In the genomic region with DNA sequence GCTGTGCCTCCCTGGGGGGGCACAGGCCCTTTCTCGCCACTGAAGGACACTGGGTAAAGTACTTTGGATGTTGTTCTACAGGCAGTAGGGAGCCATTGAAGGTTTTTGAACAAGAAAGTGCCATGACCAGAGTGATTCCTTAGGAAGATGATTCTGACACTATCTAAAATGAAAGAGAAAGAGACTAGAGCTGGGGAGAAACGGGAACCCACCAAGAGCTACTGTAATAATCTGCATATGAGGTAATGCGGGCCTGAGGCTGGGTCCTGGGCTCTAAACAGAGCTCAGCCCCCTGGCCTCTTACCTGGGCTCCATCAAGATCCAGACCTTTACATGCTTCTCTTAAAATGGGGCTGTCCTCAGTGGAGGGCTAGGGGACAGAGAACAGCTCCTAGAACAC, we compare ENCODE assay signal across 17 cellular contexts. TPM values are rescaled to one million over a fixed set of nuclear protein-coding genes. Genes with fewer than 3 reads are reported as not detected.
DNase-seq lines count a peak whose midpoint lies in the region; ATAC-seq, FAIRE-seq and TF ChIP-seq lines count a peak whose summit lies in the region.
"Had no signal": no experiment of that assay in that cellular context is flagged by ENCODE, and none has a peak within 500 bp of the region (broad histone marks: within the 10 kb centered on the region; RNA-seq: fewer than 3 reads in every experiment).

No MANE protein-coding gene starts in this region.

- H3K27me3 Mint-ChIP-seq in CD14-positive monocyte (ENCODE audit: low read depth in 3 of 3) (peaks cover 0 to 2% (median 1%) of the 10 kb centered on the region in 3 donors), natural killer cell (ENCODE audit: low read depth in 2 of 2) (no peaks in the 10 kb centered on the region)
- H3K27me3 Mint-ChIP-seq: CD4-positive, alpha-beta T cell had no signal

- POLR2A ChIA-PET in K562 (lab: Yijun Ruan, JAX) = interaction anchor here (0.9 to 1.9 kb wide), 3 partner anchors 12 to 38 kb away, joined by 4 to 7 read pairs (median 5); no protein-coding TSS in a partner anchor

- peaks cover 7% of the 10 kb centered on the region for H3K4me1 Mint-ChIP-seq in CD14-positive monocyte
- H3K4me1 Mint-ChIP-seq in natural killer cell = peaks cover 0 to 4% of the 10 kb centered on the region in 2 donors

- H3K9me3 Mint-ChIP-seq in CD14-positive monocyte = peaks cover 0 to 4% (median 3%) of the 10 kb centered on the region in 7 donors
- H3K9me3 Mint-ChIP-seq in natural killer cell = no peaks in the 10 kb centered on the region
- H3K9me3 Mint-ChIP-seq: CD4-positive, alpha-beta T cell had no signal

- intact Hi-C loops in CD14-positive monocyte (cut with micrococcal nuclease) (no loop called here), K562 (cut with micrococcal nuclease) (no loop called here), natural killer cell (cut with micrococcal nuclease) (no loop called here)

- no peak for TF ChIP-seq EP300 in K562 (IDR thresholded peaks at IDR 0.05; ENCODE audit: low read length)

- no peak overlapping the region for H3K27ac ChIP-seq in K562 (ENCODE audit: extremely low read depth, low read depth, low read length)
- H3K27ac ChIP-seq: BLaER1 treated with 17β-estradiol and CSF1 and Interleukin-3, amounts not matched to agents 10 nM and 100 nM; GM23248 had no signal

- H3K9ac ChIP-seq in K562 (ENCODE audit: insufficient read depth in 1 of 2, low read depth in 2 of 2, low read length in 2 of 2) = no peak overlapping the region
- H3K9ac ChIP-seq: BLaER1 treated with 17β-estradiol and CSF1 and Interleukin-3, amounts not matched to agents 10 nM and 100 nM; GM23248 had no signal

- CTCF ChIA-PET in K562 (lab: Yijun Ruan, JAX; ENCODE audit: low intra/inter-chr PET ratio) = no interaction called here

- in situ Hi-C loops in K562 (cut with MboI) = no loop called here

- FAIRE-seq in K562 (lab: Jason Lieb, UNC) = no peak
- FAIRE-seq: H54 had no signal

- no peak for DNase-seq in CD14-positive monocyte (ENCODE audit: low spot score)
- DNase-seq in K562 (ENCODE audit: extremely low read depth in 1 of 4, low spot score in 3 of 4) = no peak
- DNase-seq in omental fat pad (ENCODE audit: low spot score) = no peak
- DNase-seq in COR-L47 (lab: John Stamatoyannopoulos, UW) = no peak
- no peak for DNase-seq in natural killer cell
- DNase-seq in anterior cingulate cortex (lab: John Stamatoyannopoulos, UW) = no peak
- DNase-seq in OCI-M1 (lab: John Stamatoyannopoulos, UW) = no peak
- DNase-seq: ACHN; CD4-positive, alpha-beta T cell; GF-D8; GM23248; IMR-90 had no signal

- TF ChIP-seq POLR2A in K562 (conservative IDR thresholded peaks at IDR 0.05) = no peak

- H3K4me3 Mint-ChIP-seq in CD14-positive monocyte = no peak overlapping the region
- H3K4me3 Mint-ChIP-seq in natural killer cell = no peak overlapping the region
- H3K4me3 Mint-ChIP-seq: CD4-positive, alpha-beta T cell had no signal

- peak overlapping the region in 6 of 7 donors; percentile 1 to 86 (median 56) for H3K27ac Mint-ChIP-seq in CD14-positive monocyte
- H3K27ac Mint-ChIP-seq in natural killer cell = no peak overlapping the region
- H3K27ac Mint-ChIP-seq: CD4-positive, alpha-beta T cell had no signal

- H3K36me3 Mint-ChIP-seq in CD14-positive monocyte (no peaks in the 10 kb centered on the region), natural killer cell (no peaks in the 10 kb centered on the region)

- no peaks in the 10 kb centered on the region for H3K36me3 ChIP-seq in K562 (ENCODE audit: control insufficient read depth, insufficient read depth, low read length)
- H3K36me3 ChIP-seq: BLaER1 treated with 17β-estradiol and CSF1 and Interleukin-3, amounts not matched to agents 10 nM and 100 nM had no signal

- no peak overlapping the region for H3K4me3 ChIP-seq in K562
- H3K4me3 ChIP-seq: BLaER1 treated with 17β-estradiol and CSF1 and Interleukin-3, amounts not matched to agents 10 nM and 100 nM; GM23248 had no signal

- no peaks in the 10 kb centered on the region for H4K20me1 ChIP-seq in K562 (replicated peaks; ENCODE audit: control insufficient read depth, insufficient read depth, low read length)
- H4K20me1 ChIP-seq: BLaER1 treated with 17β-estradiol and CSF1 and Interleukin-3, amounts not matched to agents 10 nM and 100 nM had no signal

- H3K9me3 ChIP-seq in K562 (replicated peaks; ENCODE audit: control insufficient read depth, insufficient read depth, low read depth, low read length) = peaks cover 2% of the 10 kb centered on the region; the same call in 1 of the 2 replicates
- H3K9me3 ChIP-seq: BLaER1 treated with 17β-estradiol and CSF1 and Interleukin-3, amounts not matched to agents 10 nM and 100 nM had no signal

- TF ChIP-seq RAD21 in K562 (CRISPR knock-in tag; conservative IDR thresholded peaks at IDR 0.05 in 1 of 2, IDR thresholded peaks at IDR 0.05 in 1 of 2) = no peak

- H3K4me2 ChIP-seq in K562 (ENCODE audit: insufficient read depth, low read length) = no peak overlapping the region
- H3K4me2 ChIP-seq: BLaER1 treated with 17β-estradiol and CSF1 and Interleukin-3, amounts not matched to agents 10 nM and 100 nM had no signal

- peak overlapping the region; percentile 38; the same call in 1 of the 2 replicates for H2AFZ ChIP-seq in K562 (ENCODE audit: low read depth, low read length)
- H2AFZ ChIP-seq: GM23248 had no signal

- H3K9me1 ChIP-seq in K562 (ENCODE audit: control insufficient read depth, insufficient read depth, low read length) = no peaks in the 10 kb centered on the region

- H3K4me1 ChIP-seq in K562 (replicated peaks in 1 of 2; ENCODE audit: control insufficient read depth in 2 of 2, insufficient read depth in 2 of 2, low read length in 2 of 2) = peaks cover 3 to 4% of the 10 kb centered on the region in 2 experiments; a peak in 3 of 5 replicates

- ATAC-seq in GM19324 (IDR thresholded peaks at IDR 0.05; ENCODE audit: low FRiP score, unreplicated experiment) (peak; percentile 51), K562 (no peak), omental fat pad (ENCODE audit: low FRiP score) (peak; percentile 6), natural killer cell (no peak)
- ATAC-seq: HCT116 had no signal

- H3K79me2 ChIP-seq in K562 (ENCODE audit: control insufficient read depth, insufficient read depth, low read length) = no peaks in the 10 kb centered on the region

- no peak for TF ChIP-seq CTCF in CD14-positive monocyte (IDR thresholded peaks at IDR 0.05)
- no peak for TF ChIP-seq CTCF in K562 (IDR thresholded peaks at IDR 0.05 in 2 of 3, conservative IDR thresholded peaks at IDR 0.05 in 1 of 3; ENCODE audit: insufficient read depth in 2 of 3, low read depth in 1 of 3, low read length in 3 of 3)
- TF ChIP-seq CTCF in omental fat pad (IDR thresholded peaks at IDR 0.05) = no peak
- no peak for TF ChIP-seq CTCF in natural killer cell (IDR thresholded peaks at IDR 0.05)

- WGBS in K562 (ENCODE audit: insufficient coverage, low coverage, missing lambda C conversion rate) = 58% methylated on average over 3 of the region's 3 CpGs

- BruUV-seq in K562 (replicated peaks; lab: Mats Ljungman, UMichigan) = no TSS peak

- H3K27me3 ChIP-seq in K562 (ENCODE audit: control insufficient read depth in 2 of 2, insufficient read depth in 2 of 2, low read length in 2 of 2) = no peaks in the 10 kb centered on the region
- H3K27me3 ChIP-seq: BLaER1 treated with 17β-estradiol and CSF1 and Interleukin-3, amounts not matched to agents 10 nM and 100 nM had no signal

RNA-seq across cellular contexts. Expression of a gene that starts 24.9 kb away (rescaled TPM):
- polyA plus RNA-seq in CD14-positive monocyte (under 1 TPM in 1 of 2 donors, not detected in 1; 0.07 TPM), K562 (2011; rRNA removed) (not detected in 2 replicates), K562 (2014; fragmentation: Illumina TruSeq; extraction: Trizol) (0.07 TPM in 1 of 2 replicates, not detected in the other), K562 (2014; fragmentation: Nextera tagmentation; extraction: Ambion mirVana) (under 1 TPM; 0.01 TPM), K562 (2014; rRNA removed) (0.04 and 0.08 TPM in 2 replicates)
- total RNA-seq in K562 (2011; cell fraction: chromatin; rRNA removed; ENCODE audit: low replicate concordance) = not detected in 2 replicates
- total RNA-seq in K562 (2011; cell fraction: nucleolus; rRNA removed) = 0.17 TPM in 1 of 2 replicates, not detected in the other
- total RNA-seq in K562 (2011; cell fraction: nucleoplasm; rRNA removed) = not detected in 2 replicates
- total RNA-seq in K562 (2014; rRNA removed) (not detected in 2 replicates), K562 (2014; rRNA removed; fragmentation: Illumina TruSeq; extraction: Trizol) (0.04 TPM in 1 of 2 replicates, not detected in the other), K562 (2015; rRNA removed; fragmentation: Illumina TruSeq; extraction: Trizol) (0.08 TPM in 1 of 2 replicates, not detected in the other), K562 (2021) (0.04 TPM in 1 of 2 replicates, not detected in the other), omental fat pad (under 1 TPM in 2 of 4 donors, not detected in 2; 0.12 to 0.46 TPM), natural killer cell (under 1 TPM; 0.14 to 0.16 (median 0.15) TPM)
- polyA plus RNA-seq in K562 (2011; cell fraction: cytosol; rRNA removed) = not detected in 2 replicates
- 0.07 TPM in 1 of 2 replicates, not detected in the other for polyA plus RNA-seq in K562 (2011; cell fraction: nucleus; rRNA removed)
- polyA plus RNA-seq in K562 (2012) = 0.04 TPM in 1 of 2 replicates, not detected in the other
- 0.06 TPM in 1 of 2 replicates, not detected in the other for polyA minus RNA-seq in K562 (2011; rRNA and poly(A)+ RNA removed)
- polyA minus RNA-seq in K562 (2011; cell fraction: cytosol; rRNA and poly(A)+ RNA removed) = not detected in 2 replicates
- not detected in 2 replicates for polyA minus RNA-seq in K562 (2011; cell fraction: nucleus; rRNA and poly(A)+ RNA removed)
- total RNA-seq: A172, GM23248, IMR-90 had no signal
- polyA plus RNA-seq: GM23248, IMR-90 had no signal

RNA-seq across cellular contexts. Expression of a gene that starts 50.0 kb away (rescaled TPM):
- polyA plus RNA-seq in CD14-positive monocyte (100 to 1,000 TPM; 187 to 206 TPM), K562 (2011; rRNA removed) (74.7 and 111 TPM in 2 replicates), K562 (2014; fragmentation: Illumina TruSeq; extraction: Trizol) (65.0 and 68.9 TPM in 2 replicates), K562 (2014; fragmentation: Nextera tagmentation; extraction: Ambion mirVana) (100 to 1,000 TPM; 112 to 133 TPM), K562 (2014; rRNA removed) (74.5 and 81.9 TPM in 2 replicates)
- 14.2 and 22.7 TPM in 2 replicates for total RNA-seq in K562 (2011; cell fraction: chromatin; rRNA removed; ENCODE audit: low replicate concordance)
- 17.0 TPM in 2 replicates for total RNA-seq in K562 (2011; cell fraction: nucleolus; rRNA removed)
- total RNA-seq in K562 (2011; cell fraction: nucleoplasm; rRNA removed) = 28.5 and 47.3 TPM in 2 replicates
- total RNA-seq in K562 (2014; rRNA removed) (34.7 and 38.8 TPM in 2 replicates), K562 (2014; rRNA removed; fragmentation: Illumina TruSeq; extraction: Trizol) (80.0 and 80.5 TPM in 2 replicates), K562 (2015; rRNA removed; fragmentation: Illumina TruSeq; extraction: Trizol) (69.1 and 77.9 TPM in 2 replicates), K562 (2021) (94.5 and 96.7 TPM in 2 replicates), omental fat pad (10 to 100 TPM; 67.9 to 89.8 (median 77.4) TPM), natural killer cell (10 to 100 TPM; 65.0 to 75.0 (median 73.4) TPM)
- 51.2 and 88.5 TPM in 2 replicates for polyA plus RNA-seq in K562 (2011; cell fraction: cytosol; rRNA removed)
- 23.4 and 45.3 TPM in 2 replicates for polyA plus RNA-seq in K562 (2011; cell fraction: nucleus; rRNA removed)
- polyA plus RNA-seq in K562 (2012) = 77.6 and 88.6 TPM in 2 replicates
- polyA minus RNA-seq in K562 (2011; rRNA and poly(A)+ RNA removed) = 23.4 and 27.3 TPM in 2 replicates
- polyA minus RNA-seq in K562 (2011; cell fraction: cytosol; rRNA and poly(A)+ RNA removed) = 15.2 and 27.5 TPM in 2 replicates
- polyA minus RNA-seq in K562 (2011; cell fraction: nucleus; rRNA and poly(A)+ RNA removed) = 10.0 and 19.7 TPM in 2 replicates

Comparison
In these comparisons a context has a peak if more than half of its experiments do, and no peak if none do; other contexts are left out.
1. H3K27ac Mint-ChIP-seq: peak in CD14-positive monocyte (6 of 7); none in natural killer cell (0 of 2).
2. ATAC-seq: peak in GM19324 (single experiment) and omental fat pad (single experiment); none in K562 (single experiment) and natural killer cell (0 of 3).